ENCODE assay signal across 8 cellular contexts in genomic region chr3:82133070-82133606, GRCh38.
DNase-seq lines count a peak whose midpoint lies in the region; ATAC-seq, FAIRE-seq and TF ChIP-seq lines count a peak whose summit lies in the region.

No MANE protein-coding gene starts in this region.

- no peaks in the 10 kb centered on the region for H3K9me3 Mint-ChIP-seq in activated CD4-positive, alpha-beta memory T cell treated with anti-CD3 and anti-CD28 coated beads for 36 hours
- H3K9me3 Mint-ChIP-seq in naive thymus-derived CD8-positive, alpha-beta T cell, result no peaks in the 10 kb centered on the region

- H3K27me3 ChIP-seq in BJ (ENCODE audit: control insufficient read depth, insufficient read depth, low read length), result no peaks in the 10 kb centered on the region

- CTCF ChIA-PET in BJ (lab: Yijun Ruan, JAX), result interaction anchor here (0.5 to 3.3 kb wide), 19 partner anchors 9 to 713 kb away, joined by 3 to 18 read pairs (median 4); no protein-coding TSS in a partner anchor
- CTCF ChIA-PET in activated CD4-positive, alpha-beta memory T cell treated with anti-CD3 and anti-CD28 coated beads for 36 hours (lab: Charles Lee), result interaction anchor here (0.6 to 3.4 kb wide), 6 partner anchors 9 to 643 kb away, joined by 3 to 31 read pairs (median 4); no protein-coding TSS in a partner anchor

- TF ChIP-seq CTCF in BJ (IDR thresholded peaks at IDR 0.05; ENCODE audit: insufficient read depth, low read depth, low read length), result peak; percentile 86

- FAIRE-seq in urothelium cell line (lab: Jason Lieb, UNC), result no peak

- DNase-seq in BJ (ENCODE audit: low read depth) (peak; percentile 3), NCI-H2171 (lab: John Stamatoyannopoulos, UW) (peak; percentile 3), fibroblast of gingiva (ENCODE audit: low read depth) (peak; percentile 56), urothelium cell line (ENCODE audit: low spot score) (peak; percentile 49)
- DNase-seq in activated CD4-positive, alpha-beta memory T cell treated with anti-CD3 and anti-CD28 coated beads for 36 hours, result peak; percentile 54
- DNase-seq in naive thymus-derived CD8-positive, alpha-beta T cell, result peak in 8 of 10 donors; percentile 6 to 34 (median 16)

- H3K36me3 Mint-ChIP-seq in activated CD4-positive, alpha-beta memory T cell treated with anti-CD3 and anti-CD28 coated beads for 36 hours, result no peaks in the 10 kb centered on the region
- H3K36me3 Mint-ChIP-seq in naive thymus-derived CD8-positive, alpha-beta T cell, result no peaks in the 10 kb centered on the region

- no peaks in the 10 kb centered on the region for H3K36me3 ChIP-seq in BJ (ENCODE audit: control insufficient read depth, insufficient read depth, low read length)

- no peaks in the 10 kb centered on the region for H3K27me3 Mint-ChIP-seq in activated CD4-positive, alpha-beta memory T cell treated with anti-CD3 and anti-CD28 coated beads for 36 hours
- peaks cover 0 to 3% (median 0%) of the 10 kb centered on the region in 5 donors for H3K27me3 Mint-ChIP-seq in naive thymus-derived CD8-positive, alpha-beta T cell

- no peak overlapping the region for H3K4me3 Mint-ChIP-seq in activated CD4-positive, alpha-beta memory T cell treated with anti-CD3 and anti-CD28 coated beads for 36 hours
- no peak overlapping the region for H3K4me3 Mint-ChIP-seq in naive thymus-derived CD8-positive, alpha-beta T cell

- ATAC-seq in GM18519 (IDR thresholded peaks at IDR 0.05; ENCODE audit: low FRiP score, unreplicated experiment) (peak; percentile 91), HG02943 (IDR thresholded peaks at IDR 0.05; ENCODE audit: low read depth, unreplicated experiment) (peak; percentile 84)
- peak; percentile 52 to 53 for ATAC-seq in naive thymus-derived CD8-positive, alpha-beta T cell

- intact Hi-C loops in activated CD4-positive, alpha-beta memory T cell treated with anti-CD3 and anti-CD28 coated beads for 36 hours (cut with micrococcal nuclease), result loop anchor here (1.0 to 5.0 kb wide), 3 partner anchors 371 to 830 kb away; partner anchors contain the start of gene GBE1

- POLR2A ChIA-PET in BJ (lab: Charles Lee), result no interaction called here
- POLR2A ChIA-PET in activated CD4-positive, alpha-beta memory T cell treated with anti-CD3 and anti-CD28 coated beads for 36 hours (lab: Charles Lee), result no interaction called here
- POLR2A ChIA-PET in naive thymus-derived CD8-positive, alpha-beta T cell (lab: Charles Lee), result no interaction called here

- H3K4me1 Mint-ChIP-seq in activated CD4-positive, alpha-beta memory T cell treated with anti-CD3 and anti-CD28 coated beads for 36 hours (ENCODE audit: low read depth), result no peaks in the 10 kb centered on the region
- peaks cover 0 to 15% (median 0%) of the 10 kb centered on the region in 4 donors for H3K4me1 Mint-ChIP-seq in naive thymus-derived CD8-positive, alpha-beta T cell

- no peak overlapping the region for H3K4me3 ChIP-seq in BJ (ENCODE audit: low read depth, low read length)

- H3K27ac Mint-ChIP-seq in activated CD4-positive, alpha-beta memory T cell treated with anti-CD3 and anti-CD28 coated beads for 36 hours, result no peak overlapping the region
- no peak overlapping the region for H3K27ac Mint-ChIP-seq in naive thymus-derived CD8-positive, alpha-beta T cell

Comparison
In these comparisons a context has a peak if more than half of its experiments do, and no peak if none do; other contexts are left out.
1. DNase-seq: peak in every context shown above with its lines; median percentile 56 in fibroblast of gingiva; 54 in activated CD4-positive, alpha-beta memory T cell treated with anti-CD3 and anti-CD28 coated beads for 36 hours; 49 in urothelium cell line; 16 in naive thymus-derived CD8-positive, alpha-beta T cell; 3 in BJ; 3 in NCI-H2171.